In the genomic region with DNA sequence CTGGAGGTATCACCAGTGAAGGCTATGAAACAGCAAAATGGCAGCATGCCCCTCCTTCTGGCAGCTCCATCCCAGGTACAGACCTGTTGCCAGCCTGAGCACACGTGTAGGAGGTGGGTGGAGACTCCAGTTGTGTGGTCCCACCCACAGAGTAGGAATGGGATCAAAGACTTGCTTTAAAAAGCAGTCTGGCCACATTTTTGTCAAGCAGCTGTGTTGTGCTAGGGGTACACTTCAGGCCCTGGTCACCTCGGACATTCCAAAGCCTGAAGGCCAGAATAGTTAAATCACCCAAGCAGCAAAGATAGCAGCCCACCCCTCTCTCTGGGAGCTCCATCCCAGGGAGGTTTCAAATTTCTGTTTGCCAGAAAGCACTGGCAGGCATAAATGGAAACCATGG, we compare ENCODE assay signal across 1 cellular context.
TF ChIP-seq lines count a peak whose summit lies in the region.

No MANE protein-coding gene starts in this region.

TF ChIP-seq in HepG2, 621 proteins besides CTCF, POLR2A, EP300 and RAD21:
- TF ChIP-seq ZNF3 (CRISPR knock-in tag; IDR thresholded peaks at IDR 0.05) = no peak
- no peak for TF ChIP-seq ZNF746 (CRISPR knock-in tag; IDR thresholded peaks at IDR 0.05)
- no peak for TF ChIP-seq ZNF605 (CRISPR knock-in tag; IDR thresholded peaks at IDR 0.05)
- no peak for TF ChIP-seq RAD51 (IDR thresholded peaks at IDR 0.05; ENCODE audit: borderline replicate concordance)
- TF ChIP-seq SRSF9 (IDR thresholded peaks at IDR 0.05; ENCODE audit: borderline replicate concordance, insufficient read depth, low read depth, low read length, poor library complexity, severe bottlenecking) = no peak
